23 cellular contexts compared by ENCODE assay signal in genomic region chr12:10223208-10223607, GRCh38. TPM values are rescaled to one million over a fixed set of nuclear protein-coding genes. Genes with fewer than 3 reads are reported as not detected.
"Had no signal": no experiment of that assay in that cellular context is flagged by ENCODE, and none has a peak within 500 bp of the region (broad histone marks: within the 10 kb centered on the region; RNA-seq: fewer than 3 reads in every experiment).

No MANE protein-coding gene starts in this region.

- H3K4me3 Mint-ChIP-seq: activated T-cell treated with anti-CD3 and anti-CD28 coated beads, Interleukin-2, amount 50 U/mL, for 24 hours; activated T-helper 17 cell treated with anti-CD3 and anti-CD28 coated beads, Interleukin-2, amount 50 U/mL, for 72 hours; brain; mesothelial cell of epicardium had no signal

- H3K27me3 ChIP-seq: esophagus squamous epithelium, gastroesophageal sphincter, heart left ventricle, pancreas, spleen, upper lobe of left lung had no signal

- DNase-seq: activated T-cell treated with anti-CD3 and anti-CD28 coated beads, Interleukin-2, amount 50 U/mL, for 24 hours; aorta; dermis blood vessel endothelial cell; esophagus squamous epithelium; heart left ventricle; left ventricle myocardium superior; mammary epithelial cell; natural killer cell; pancreas; spleen; stimulated activated CD4-positive, alpha-beta T cell treated with anti-CD3 and anti-CD28 coated beads, Interleukin-4, amount 100 ng/mL, for 1 hour; stimulated activated naive CD4-positive, alpha-beta T cell; T-helper 1 cell; T-helper 9 cell; upper lobe of left lung had no signal

- H3K4me1 Mint-ChIP-seq: brain had no signal

- H3K27ac Mint-ChIP-seq: activated naive CD4-positive, alpha-beta T cell treated with anti-CD3 and anti-CD28 coated beads, Interleukin-2, amount 50 U/mL, for 72 hours; activated T-cell treated with anti-CD3 and anti-CD28 coated beads, Interleukin-2, amount 50 U/mL, for 24 hours; activated T-helper 17 cell treated with anti-CD3 and anti-CD28 coated beads, Interleukin-2, amount 50 U/mL, for 72 hours; mesothelial cell of epicardium had no signal

- FAIRE-seq: islet of Langerhans, pancreas had no signal

- H3K27me3 Mint-ChIP-seq: activated T-cell treated with anti-CD3 and anti-CD28 coated beads, Interleukin-2, amount 50 U/mL, for 24 hours; activated T-helper 17 cell treated with anti-CD3 and anti-CD28 coated beads, Interleukin-2, amount 50 U/mL, for 72 hours; brain had no signal

- H3K9me3 ChIP-seq: esophagus squamous epithelium, gastroesophageal sphincter, heart left ventricle, pancreas, spleen, thoracic aorta, upper lobe of left lung had no signal

- H3K9me3 Mint-ChIP-seq: activated naive CD4-positive, alpha-beta T cell treated with anti-CD3 and anti-CD28 coated beads, Interleukin-2, amount 50 U/mL, for 72 hours; activated T-cell treated with anti-CD3 and anti-CD28 coated beads, Interleukin-2, amount 50 U/mL, for 24 hours; activated T-helper 17 cell treated with anti-CD3 and anti-CD28 coated beads, Interleukin-2, amount 50 U/mL, for 72 hours; brain; mesothelial cell of epicardium; natural killer cell had no signal

- H3K27ac ChIP-seq: esophagus squamous epithelium, heart left ventricle, pancreas, spleen, thoracic aorta, upper lobe of left lung had no signal

- ATAC-seq: activated naive CD4-positive, alpha-beta T cell treated with anti-CD3 and anti-CD28 coated beads, Interleukin-2, amount 50 U/mL, for 72 hours; activated T-helper 17 cell treated with anti-CD3 and anti-CD28 coated beads, Interleukin-2, amount 50 U/mL, for 72 hours; gastroesophageal sphincter; heart left ventricle; left ventricle myocardium superior; pancreas had no signal

- H3K4me1 ChIP-seq: spleen had no signal

- H3K4me3 ChIP-seq: esophagus squamous epithelium, gastroesophageal sphincter, heart left ventricle, pancreas, spleen, thoracic aorta, upper lobe of left lung had no signal

RNA-seq across cellular contexts. Expression of gene TMEM52B, which starts 44.4 kb away (rescaled TPM):
- total RNA-seq: activated naive CD4-positive, alpha-beta T cell treated with anti-CD3 and anti-CD28 coated beads, Interleukin-2, amount 50 U/mL, for 72 hours; activated T-helper 17 cell treated with anti-CD3 and anti-CD28 coated beads, Interleukin-2, amount 50 U/mL, for 72 hours; cardiac septum; dermis blood vessel endothelial cell; esophagus squamous epithelium; left ventricle myocardium superior; mammary epithelial cell had no signal
- polyA plus RNA-seq: mammary epithelial cell had no signal

RNA-seq across cellular contexts. Expression of gene OLR1, which starts 51.3 kb away (rescaled TPM):
- total RNA-seq: activated naive CD4-positive, alpha-beta T cell treated with anti-CD3 and anti-CD28 coated beads, Interleukin-2, amount 50 U/mL, for 72 hours; activated T-helper 17 cell treated with anti-CD3 and anti-CD28 coated beads, Interleukin-2, amount 50 U/mL, for 72 hours; dermis blood vessel endothelial cell had no signal
